Comparison of ENCODE assay signal across 16 cellular contexts in genomic region chr1:165289556-165289955, GRCh38.
DNase-seq lines count a peak whose midpoint lies in the region; ATAC-seq, FAIRE-seq and TF ChIP-seq lines count a peak whose summit lies in the region.
"Had no signal": no experiment of that assay in that cellular context is flagged by ENCODE, and none has a peak within 500 bp of the region (broad histone marks: within the 10 kb centered on the region; RNA-seq: fewer than 3 reads in every experiment).

No MANE protein-coding gene starts in this region.

- no peak overlapping the region for H3K9ac ChIP-seq in SK-N-MC (ENCODE audit: insufficient read length)
- H3K9ac ChIP-seq: KMS-11 had no signal

- peaks cover 3% of the 10 kb centered on the region; the same call in 1 of the 2 replicates for H3K9me3 ChIP-seq in SK-N-MC (ENCODE audit: low read depth, low read length)
- H3K9me3 ChIP-seq: BE2C had no signal

- no peak for ATAC-seq in GM18907 (IDR thresholded peaks at IDR 0.05; ENCODE audit: unreplicated experiment)
- ATAC-seq: HepG2 had no signal

- peak; percentile 44 for FAIRE-seq in D721Med (lab: Jason Lieb, UNC)
- FAIRE-seq: H54, HepG2, TTC549 had no signal

- no peak for TF ChIP-seq CTCF in D721Med (IDR thresholded peaks at IDR 0.05; ENCODE audit: insufficient read depth, missing control alignments)

- peak overlapping the region; percentile 87; the same call in 1 of the 2 replicates for H3K27ac ChIP-seq in SK-N-MC
- H3K27ac ChIP-seq: KMS-11 had no signal

- DNase-seq in D721Med (ENCODE audit: insufficient read length, low spot score) (no peak), NCI-H1694 (lab: John Stamatoyannopoulos, UW) (peak; percentile 59), NCI-H526 treated with DMSO at 0.1 percent for 48 hours (lab: John Stamatoyannopoulos, UW) (peak; percentile 36), SK-N-MC (ENCODE audit: low read depth, low spot score) (no peak), AML-193 (lab: John Stamatoyannopoulos, UW) (no peak), globus pallidus (ENCODE audit: low spot score) (no peak)
- DNase-seq: BE2C; CD4-positive, alpha-beta T cell; GF-D8; NCI-H1048; T-helper 2 cell had no signal

- peak overlapping the region; percentile 69; the same call in 1 of the 2 replicates for H3K4me3 ChIP-seq in SK-N-MC

- H3K36me3 ChIP-seq in SK-N-MC (ENCODE audit: insufficient read depth, low read length) = no peaks in the 10 kb centered on the region
- H3K36me3 ChIP-seq: BE2C had no signal

Comparison
In these comparisons a context has a peak if more than half of its experiments do, and no peak if none do; other contexts are left out.
1. DNase-seq: peak in NCI-H1694 (single experiment) and NCI-H526 treated with DMSO at 0.1 percent for 48 hours (single experiment); none in D721Med (single experiment), SK-N-MC (single experiment), AML-193 (0 of 2) and globus pallidus (single experiment).